In the genomic region with DNA sequence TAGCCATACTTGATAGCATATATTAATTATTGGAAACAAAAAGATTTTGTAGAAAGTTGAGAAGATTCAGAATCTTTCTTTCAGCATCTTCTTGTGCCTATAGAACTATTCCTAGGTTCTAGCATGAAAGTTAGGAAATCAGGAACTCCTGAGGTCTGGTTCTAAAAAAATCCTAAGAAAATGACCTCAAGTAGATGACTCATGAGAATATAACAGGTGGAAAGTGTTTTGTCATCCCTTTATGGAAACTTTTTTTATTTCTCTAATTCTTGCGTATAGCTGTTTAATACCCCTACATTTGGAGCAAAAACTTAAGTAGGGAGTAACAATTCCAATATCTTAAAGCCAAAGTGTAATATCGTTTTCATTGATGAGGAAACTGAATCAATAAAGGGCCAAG, we compare ENCODE assay signal across 22 cellular contexts.
"Had no signal": no experiment of that assay in that cellular context is flagged by ENCODE, and none has a peak within 500 bp of the region (broad histone marks: within the 10 kb centered on the region; RNA-seq: fewer than 3 reads in every experiment).

No MANE protein-coding gene starts in this region.

- H2AFZ ChIP-seq: hepatocyte, neural progenitor cell had no signal

- DNase-seq: activated CD4-positive, alpha-beta memory T cell treated with anti-CD3 and anti-CD28 coated beads, Interleukin-2, amount 10 ng/mL, durations not matched to agents 7 days and 5 days; activated CD4-positive, alpha-beta T cell treated with anti-CD3 and anti-CD28 coated beads, Interleukin-2, amount 10 ng/mL, durations not matched to agents 24 days and 14 days; activated effector memory CD4-positive, alpha-beta T cell treated with anti-CD3 and anti-CD28 coated beads, Interleukin-2, amount 50 U/mL, for 16 hours; activated naive CD4-positive, alpha-beta T cell treated with anti-CD3 and anti-CD28 coated beads, Interleukin-2, amount 10 ng/mL, durations not matched to agents 7 days and 5 days; activated T-cell treated with anti-CD3 and anti-CD28 coated beads, Interleukin-2, amount 50 U/mL, for 72 hours; body of pancreas; foreskin fibroblast; immature natural killer cell; lower lobe of right lung; naive thymus-derived CD8-positive, alpha-beta T cell; spleen; stimulated activated CD4-positive, alpha-beta T cell treated with anti-CD3 and anti-CD28 coated beads, Interleukin-4, amount 100 ng/mL, for 1 hour; stimulated activated naive CD4-positive, alpha-beta T cell; T-helper 17 cell had no signal

- H3K9ac ChIP-seq: neural progenitor cell had no signal

- ATAC-seq: activated CD4-positive, CD25-positive, alpha-beta regulatory T cell treated with anti-CD3 and anti-CD28 coated beads, Interleukin-2, amount 50 U/mL, for 24 hours; activated T-cell treated with anti-CD3 and anti-CD28 coated beads, Interleukin-2, amount 50 U/mL, for 72 hours; body of pancreas; left lobe of liver; lower lobe of right lung; naive thymus-derived CD8-positive, alpha-beta T cell; T-helper 17 cell had no signal

- H3K79me2 ChIP-seq: hepatocyte had no signal

- H3K27me3 Mint-ChIP-seq: activated CD4-positive, alpha-beta memory T cell treated with anti-CD3 and anti-CD28 coated beads, Interleukin-2, amount 10 ng/mL, durations not matched to agents 7 days and 5 days; activated CD4-positive, alpha-beta T cell treated with anti-CD3 and anti-CD28 coated beads, Interleukin-2, amount 10 ng/mL, durations not matched to agents 24 days and 14 days; activated naive CD4-positive, alpha-beta T cell treated with anti-CD3 and anti-CD28 coated beads, Interleukin-2, amount 10 ng/mL, durations not matched to agents 7 days and 5 days; naive thymus-derived CD8-positive, alpha-beta T cell; progenitor cell of endocrine pancreas; T-helper 17 cell; type B pancreatic cell had no signal

- H3K9me3 ChIP-seq: body of pancreas, lower lobe of right lung, thoracic aorta had no signal

- H3K36me3 Mint-ChIP-seq: activated naive CD4-positive, alpha-beta T cell treated with anti-CD3 and anti-CD28 coated beads, Interleukin-2, amount 10 ng/mL, durations not matched to agents 7 days and 5 days; immature natural killer cell; naive thymus-derived CD8-positive, alpha-beta T cell; neural progenitor cell; type B pancreatic cell had no signal

- H3K4me1 Mint-ChIP-seq: activated CD4-positive, alpha-beta memory T cell treated with anti-CD3 and anti-CD28 coated beads, Interleukin-2, amount 10 ng/mL, durations not matched to agents 7 days and 5 days; activated CD4-positive, alpha-beta T cell treated with anti-CD3 and anti-CD28 coated beads, Interleukin-2, amount 10 ng/mL, durations not matched to agents 24 days and 14 days; activated naive CD4-positive, alpha-beta T cell treated with anti-CD3 and anti-CD28 coated beads, Interleukin-2, amount 10 ng/mL, durations not matched to agents 7 days and 5 days; immature natural killer cell; naive thymus-derived CD8-positive, alpha-beta T cell; neural progenitor cell; T-helper 17 cell had no signal

- H3K4me3 Mint-ChIP-seq: activated CD4-positive, alpha-beta memory T cell treated with anti-CD3 and anti-CD28 coated beads, Interleukin-2, amount 10 ng/mL, durations not matched to agents 7 days and 5 days; activated CD4-positive, alpha-beta T cell treated with anti-CD3 and anti-CD28 coated beads, Interleukin-2, amount 10 ng/mL, durations not matched to agents 24 days and 14 days; activated naive CD4-positive, alpha-beta T cell treated with anti-CD3 and anti-CD28 coated beads, Interleukin-2, amount 10 ng/mL, durations not matched to agents 7 days and 5 days; activated T-cell treated with anti-CD3 and anti-CD28 coated beads, Interleukin-2, amount 50 U/mL, for 72 hours; immature natural killer cell; naive thymus-derived CD8-positive, alpha-beta T cell; neural progenitor cell; T-helper 17 cell; type B pancreatic cell had no signal

- H3K4me2 ChIP-seq: hepatocyte, neural progenitor cell had no signal

- H3K9me3 Mint-ChIP-seq: activated CD4-positive, alpha-beta memory T cell treated with anti-CD3 and anti-CD28 coated beads, Interleukin-2, amount 10 ng/mL, durations not matched to agents 7 days and 5 days; activated CD4-positive, alpha-beta T cell treated with anti-CD3 and anti-CD28 coated beads, Interleukin-2, amount 10 ng/mL, durations not matched to agents 24 days and 14 days; activated naive CD4-positive, alpha-beta T cell treated with anti-CD3 and anti-CD28 coated beads, Interleukin-2, amount 10 ng/mL, durations not matched to agents 7 days and 5 days; activated T-cell treated with anti-CD3 and anti-CD28 coated beads, Interleukin-2, amount 50 U/mL, for 72 hours had no signal

- H3K27me3 ChIP-seq: body of pancreas, hepatocyte, neural progenitor cell, spleen had no signal

- H3K4me1 ChIP-seq: body of pancreas, lower lobe of right lung, neural progenitor cell, spleen had no signal

- H3K27ac Mint-ChIP-seq: activated CD4-positive, alpha-beta memory T cell treated with anti-CD3 and anti-CD28 coated beads, Interleukin-2, amount 10 ng/mL, durations not matched to agents 7 days and 5 days; activated CD4-positive, alpha-beta T cell treated with anti-CD3 and anti-CD28 coated beads, Interleukin-2, amount 10 ng/mL, durations not matched to agents 24 days and 14 days; activated naive CD4-positive, alpha-beta T cell treated with anti-CD3 and anti-CD28 coated beads, Interleukin-2, amount 10 ng/mL, durations not matched to agents 7 days and 5 days; activated T-cell treated with anti-CD3 and anti-CD28 coated beads, Interleukin-2, amount 50 U/mL, for 72 hours; immature natural killer cell; naive thymus-derived CD8-positive, alpha-beta T cell; neural progenitor cell; progenitor cell of endocrine pancreas; T-helper 17 cell; type B pancreatic cell had no signal

- H3K36me3 ChIP-seq: lower lobe of right lung, neural progenitor cell, spleen, thoracic aorta had no signal

- H3K4me3 ChIP-seq: body of pancreas, hepatocyte, lower lobe of right lung, neural progenitor cell, spleen, thoracic aorta had no signal

- H3K27ac ChIP-seq: body of pancreas, hepatocyte, lower lobe of right lung, neural progenitor cell, spleen, thoracic aorta, VCaP had no signal
